2 cellular contexts compared by ENCODE assay signal in the genomic region with DNA sequence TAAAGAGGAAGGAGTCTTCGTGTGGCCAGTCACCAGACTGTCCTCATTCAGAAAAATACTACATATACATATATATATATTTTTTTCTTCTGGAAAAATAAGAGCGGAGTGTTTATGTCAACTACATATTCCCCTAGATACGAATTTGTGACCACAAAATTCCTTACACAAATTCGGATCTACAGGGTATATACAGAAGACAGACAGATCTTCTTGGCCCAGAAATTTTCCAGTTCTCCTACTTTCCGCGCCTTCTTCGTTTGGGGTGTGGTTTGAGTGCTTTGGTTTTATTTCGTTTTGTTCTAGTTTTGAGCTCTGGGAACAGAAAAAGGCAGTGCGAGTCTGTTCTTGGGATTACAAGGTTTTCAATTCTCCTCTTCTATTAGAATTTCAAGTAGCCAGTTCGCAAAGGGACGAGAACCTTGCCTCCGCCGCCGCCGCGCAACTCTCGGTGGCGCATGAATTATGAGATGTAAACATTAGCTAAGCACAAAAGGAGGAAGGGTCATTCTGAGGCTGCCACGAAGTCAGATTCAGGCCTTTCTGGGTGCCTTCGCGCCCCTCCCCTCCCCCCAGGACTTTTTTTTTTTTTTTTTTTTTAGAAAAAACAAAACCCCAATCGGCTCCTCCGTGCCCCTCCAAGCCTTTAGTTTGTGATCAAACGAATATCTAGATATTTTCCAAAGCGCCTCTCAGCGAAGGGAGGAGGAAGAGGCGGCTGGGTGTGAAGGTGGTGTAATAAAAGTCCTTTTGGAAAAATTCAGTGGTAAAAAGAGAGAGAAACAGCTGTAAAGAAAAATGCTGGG.
TF ChIP-seq lines count a peak whose summit lies in the region.

No MANE protein-coding gene starts in this region.

TF ChIP-seq in H1, 55 proteins besides CTCF, POLR2A, EP300 and RAD21:
- TF ChIP-seq NRF1 (IDR thresholded peaks at IDR 0.05; ENCODE audit: low read depth, low read length) (no peak), CTBP2 (IDR thresholded peaks at IDR 0.05; ENCODE audit: borderline replicate concordance, insufficient read depth, insufficient read length, low read length) (no peak), TEAD4 (IDR thresholded peaks at IDR 0.05; ENCODE audit: low read depth, low read length) (no peak), RXRA (IDR thresholded peaks at IDR 0.05; ENCODE audit: insufficient read depth, low read depth, low read length) (no peak), PHF8 (conservative IDR thresholded peaks at IDR 0.05; ENCODE audit: low read depth, low read length) (no peak), SAP30 (IDR thresholded peaks at IDR 0.05; ENCODE audit: insufficient read depth, insufficient replicate concordance, low read length) (no peak), SIX5 (IDR thresholded peaks at IDR 0.05; ENCODE audit: low read depth, low read length) (no peak), TCF12 (IDR thresholded peaks at IDR 0.05; ENCODE audit: low read depth, low read length) (no peak), RNF2 (IDR thresholded peaks at IDR 0.05; ENCODE audit: borderline replicate concordance, low read depth, low read length, missing control alignments, poor library complexity, severe bottlenecking) (peak; percentile 98), BACH1 (IDR thresholded peaks at IDR 0.05; ENCODE audit: low read length) (no peak), RBBP5 (IDR thresholded peaks at IDR 0.05; ENCODE audit: borderline replicate concordance, low read depth, low read length) (no peak), CBX8 (IDR thresholded peaks at IDR 0.05; ENCODE audit: borderline replicate concordance, low read depth, low read length) (peak; percentile 97), RFX5 (IDR thresholded peaks at IDR 0.05; ENCODE audit: borderline replicate concordance, low read depth, low read length) (no peak), FOSL1 (IDR thresholded peaks at IDR 0.05; ENCODE audit: insufficient read depth, low read depth, low read length) (no peak), SIRT6 (IDR thresholded peaks at IDR 0.05; ENCODE audit: low read length) (no peak), EZH2 (IDR thresholded peaks at IDR 0.05; ENCODE audit: low read depth, low read length, severe bottlenecking) (peak; percentile 28), CBX5 (IDR thresholded peaks at IDR 0.05; ENCODE audit: low read depth, low read length) (no peak), MAFK (IDR thresholded peaks at IDR 0.05; ENCODE audit: low read depth, low read length) (no peak), CHD2 (IDR thresholded peaks at IDR 0.05; ENCODE audit: low read length) (no peak)
- TF ChIP-seq, protein P1, sequence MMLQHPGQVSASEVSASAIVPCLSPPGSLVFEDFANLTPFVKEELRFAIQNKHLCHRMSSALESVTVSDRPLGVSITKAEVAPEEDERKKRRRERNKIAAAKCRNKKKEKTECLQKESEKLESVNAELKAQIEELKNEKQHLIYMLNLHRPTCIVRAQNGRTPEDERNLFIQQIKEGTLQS (IDR thresholded peaks at IDR 0.05; ENCODE audit: insufficient read depth, low read depth, low read length), result no peak
TF ChIP-seq in H1: peak in this region for 3.

TF ChIP-seq in neural cell, 6 proteins besides CTCF, POLR2A, EP300 and RAD21:
- TF ChIP-seq POLR2AphosphoS5 (IDR thresholded peaks at IDR 0.05) (peak; percentile 53), MXI1 (conservative IDR thresholded peaks at IDR 0.05; ENCODE audit: poor library complexity, severe bottlenecking) (no peak), EZH2 (IDR thresholded peaks at IDR 0.05; ENCODE audit: borderline replicate concordance, insufficient read depth, low read length, poor library complexity, severe bottlenecking) (no peak), TAF1 (IDR thresholded peaks at IDR 0.05; ENCODE audit: low read depth) (no peak)
- TF ChIP-seq, protein P2, sequence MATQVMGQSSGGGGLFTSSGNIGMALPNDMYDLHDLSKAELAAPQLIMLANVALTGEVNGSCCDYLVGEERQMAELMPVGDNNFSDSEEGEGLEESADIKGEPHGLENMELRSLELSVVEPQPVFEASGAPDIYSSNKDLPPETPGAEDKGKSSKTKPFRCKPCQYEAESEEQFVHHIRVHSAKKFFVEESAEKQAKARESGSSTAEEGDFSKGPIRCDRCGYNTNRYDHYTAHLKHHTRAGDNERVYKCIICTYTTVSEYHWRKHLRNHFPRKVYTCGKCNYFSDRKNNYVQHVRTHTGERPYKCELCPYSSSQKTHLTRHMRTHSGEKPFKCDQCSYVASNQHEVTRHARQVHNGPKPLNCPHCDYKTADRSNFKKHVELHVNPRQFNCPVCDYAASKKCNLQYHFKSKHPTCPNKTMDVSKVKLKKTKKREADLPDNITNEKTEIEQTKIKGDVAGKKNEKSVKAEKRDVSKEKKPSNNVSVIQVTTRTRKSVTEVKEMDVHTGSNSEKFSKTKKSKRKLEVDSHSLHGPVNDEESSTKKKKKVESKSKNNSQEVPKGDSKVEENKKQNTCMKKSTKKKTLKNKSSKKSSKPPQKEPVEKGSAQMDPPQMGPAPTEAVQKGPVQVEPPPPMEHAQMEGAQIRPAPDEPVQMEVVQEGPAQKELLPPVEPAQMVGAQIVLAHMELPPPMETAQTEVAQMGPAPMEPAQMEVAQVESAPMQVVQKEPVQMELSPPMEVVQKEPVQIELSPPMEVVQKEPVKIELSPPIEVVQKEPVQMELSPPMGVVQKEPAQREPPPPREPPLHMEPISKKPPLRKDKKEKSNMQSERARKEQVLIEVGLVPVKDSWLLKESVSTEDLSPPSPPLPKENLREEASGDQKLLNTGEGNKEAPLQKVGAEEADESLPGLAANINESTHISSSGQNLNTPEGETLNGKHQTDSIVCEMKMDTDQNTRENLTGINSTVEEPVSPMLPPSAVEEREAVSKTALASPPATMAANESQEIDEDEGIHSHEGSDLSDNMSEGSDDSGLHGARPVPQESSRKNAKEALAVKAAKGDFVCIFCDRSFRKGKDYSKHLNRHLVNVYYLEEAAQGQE (IDR thresholded peaks at IDR 0.05; ENCODE audit: borderline replicate concordance), result no peak
